ENCODE assay signal across 10 cellular contexts in genomic region chr1:226404904-226405222, GRCh38. TPM values are rescaled to one million over a fixed set of nuclear protein-coding genes. Genes with fewer than 3 reads are reported as not detected.
A peak's percentile ranks its signal among the peaks of the same experiment; 100 is the strongest.
DNase-seq lines count a peak whose midpoint lies in the region; ATAC-seq, FAIRE-seq and TF ChIP-seq lines count a peak whose summit lies in the region.
"Had no signal": no experiment of that assay in that cellular context is flagged by ENCODE, and none has a peak within 500 bp of the region (broad histone marks: within the 10 kb centered on the region; RNA-seq: fewer than 3 reads in every experiment).

No MANE protein-coding gene starts in this region.

- in situ Hi-C loops in HepG2 (cut with HindIII; ENCODE audit: extremely low pct_ligation_motif_present, low pct_unique_long_range_greater_than_20kb), result no loop called here

- no peak overlapping the region for H2AFZ ChIP-seq in HepG2 (ENCODE audit: low read length)
- H2AFZ ChIP-seq in SU-DHL-6 (ENCODE audit: low read depth, low read length, severe bottlenecking), result no peak overlapping the region

- POLR2A ChIA-PET in HepG2 (lab: Yijun Ruan, JAX), result interaction anchor here (1.6 kb wide), 1 partner anchor 8 kb away, joined by 3 read pairs; no protein-coding TSS in a partner anchor

- 60% methylated on average over 2 of the region's 2 CpGs for WGBS in HepG2 (ENCODE audit: low lambda C conversion rate)
- WGBS in right lobe of liver (ENCODE audit: insufficient coverage, low coverage, low lambda C conversion rate, missing lambda C conversion rate), result 90% methylated on average over 2 of the region's 2 CpGs

- DNase-seq in HepG2 (ENCODE audit: low spot score) (no peak), right lobe of liver (no peak), iPS DF 19.7 (ENCODE audit: low read depth, low spot score) (peak; percentile 88), NCI-H748 (lab: John Stamatoyannopoulos, UW; ENCODE audit: unreplicated experiment) (no peak), NCI-H1436 treated with DMSO at 0.1 percent for 48 hours (lab: John Stamatoyannopoulos, UW) (no peak)
- DNase-seq in stimulated activated naive CD8-positive, alpha-beta T cell treated with anti-CD3 and anti-CD28 coated beads, Interleukin-15, amount 100 ng/mL, for 72 hours, result no peak
- DNase-seq: lower lobe of right lung had no signal

- H3K4me2 ChIP-seq in HepG2 (ENCODE audit: low read depth, low read length) (peak overlapping the region; percentile 86), SU-DHL-6 (ENCODE audit: low read depth, low read length, poor library complexity, severe bottlenecking) (peak overlapping the region; percentile 80)

- peaks cover 55% of the 10 kb centered on the region for H3K4me1 ChIP-seq in HepG2 (ENCODE audit: insufficient read depth, low read length)
- H3K4me1 ChIP-seq in right lobe of liver, result peaks cover 0 to 32% (median 11%) of the 10 kb centered on the region in 4 donors

- FAIRE-seq in HepG2 (lab: Jason Lieb, UNC), result no peak

- H3K27me3 Mint-ChIP-seq in stimulated activated naive CD8-positive, alpha-beta T cell treated with anti-CD3 and anti-CD28 coated beads, Interleukin-15, amount 100 ng/mL, for 72 hours, result no peaks in the 10 kb centered on the region

- no peaks in the 10 kb centered on the region for H3K9me3 Mint-ChIP-seq in stimulated activated naive CD8-positive, alpha-beta T cell treated with anti-CD3 and anti-CD28 coated beads, Interleukin-15, amount 100 ng/mL, for 72 hours

- TF ChIP-seq POLR2A in HepG2 (IDR thresholded peaks at IDR 0.05; ENCODE audit: insufficient read depth in 1 of 2, low read depth in 2 of 2, low read length in 2 of 2) (no peak), right lobe of liver (IDR thresholded peaks at IDR 0.05) (no peak)

- H3K4me3 Mint-ChIP-seq in stimulated activated naive CD8-positive, alpha-beta T cell treated with anti-CD3 and anti-CD28 coated beads, Interleukin-15, amount 100 ng/mL, for 72 hours, result peak overlapping the region; percentile 95 to 97

- H3K27ac Mint-ChIP-seq in stimulated activated naive CD8-positive, alpha-beta T cell treated with anti-CD3 and anti-CD28 coated beads, Interleukin-15, amount 100 ng/mL, for 72 hours, result no peak overlapping the region

- ATAC-seq in HepG2, result no peak
- no peak for ATAC-seq in right lobe of liver
- no peak for ATAC-seq in stimulated activated naive CD8-positive, alpha-beta T cell treated with anti-CD3 and anti-CD28 coated beads, Interleukin-15, amount 100 ng/mL, for 72 hours
- no peak for ATAC-seq in GM21825 (IDR thresholded peaks at IDR 0.05; ENCODE audit: unreplicated experiment)
- ATAC-seq: lower lobe of right lung had no signal

- H4K20me1 ChIP-seq in HepG2 (ENCODE audit: insufficient read depth, low read length) (peaks cover 10% of the 10 kb centered on the region), SU-DHL-6 (ENCODE audit: low read depth, low read length) (peaks cover 30% of the 10 kb centered on the region; the same call in 1 of the 2 replicates)

- no peaks in the 10 kb centered on the region for H3K9me2 ChIP-seq in SU-DHL-6 (replicated peaks; ENCODE audit: insufficient read depth, low read length)

- TF ChIP-seq EP300 in HepG2 (IDR thresholded peaks at IDR 0.05; ENCODE audit: low read depth in 2 of 2, low read length in 2 of 2), result no peak
- no peak for TF ChIP-seq EP300 in HepG2 (CRISPR knock-in tag; IDR thresholded peaks at IDR 0.05; ENCODE audit: borderline replicate concordance)

- H3K79me2 ChIP-seq in HepG2 (ENCODE audit: insufficient read depth, low read length) (peaks cover 42% of the 10 kb centered on the region), SU-DHL-6 (ENCODE audit: insufficient read depth, low read length) (peaks cover 79% of the 10 kb centered on the region)

- intact Hi-C loops in HepG2 (cut with micrococcal nuclease; ENCODE audit: unreplicated experiment) (no loop called here), right lobe of liver (cut with DNase I) (no loop called here)

- H3K36me3 ChIP-seq in HepG2 (replicated peaks in 1 of 2; ENCODE audit: control insufficient read depth in 1 of 2, insufficient read depth in 2 of 2, low read length in 2 of 2), result peaks cover 5 to 30% of the 10 kb centered on the region in 2 experiments; a peak in 4 of 5 replicates
- H3K36me3 ChIP-seq in right lobe of liver, result peaks cover 0 to 21% (median 10%) of the 10 kb centered on the region in 4 donors
- peaks cover 19% of the 10 kb centered on the region for H3K36me3 ChIP-seq in SU-DHL-6 (ENCODE audit: low read length)

- H3F3A ChIP-seq in SU-DHL-6 (ENCODE audit: insufficient read depth), result peaks cover 22% of the 10 kb centered on the region

- CTCF ChIA-PET in HepG2 (lab: Yijun Ruan, JAX; ENCODE audit: low intra/inter-chr PET ratio, low total read pairs), result no interaction called here

- H3K9me3 ChIP-seq in HepG2 (ENCODE audit: low read length) (no peaks in the 10 kb centered on the region), right lobe of liver (no peaks in the 10 kb centered on the region), SU-DHL-6 (ENCODE audit: insufficient read depth, low read length) (no peaks in the 10 kb centered on the region)
- H3K9me3 ChIP-seq: lower lobe of right lung had no signal

- BruUV-seq in HepG2 (replicated peaks; lab: Mats Ljungman, UMichigan), result no TSS peak

- H3K9ac ChIP-seq in HepG2 (ENCODE audit: insufficient read depth, low read depth, low read length) (no peak overlapping the region), SU-DHL-6 (ENCODE audit: low read length) (peak overlapping the region; percentile 78)

- H3K4me3 ChIP-seq in HepG2 (replicated peaks in 1 of 3; ENCODE audit: insufficient read depth in 1 of 3, low read depth in 2 of 3, low read length in 3 of 3) (peak overlapping the region in 1 of 3 experiments; percentile 33; a peak in 2 of 6 replicates), right lobe of liver (no peak overlapping the region), SU-DHL-6 (ENCODE audit: insufficient read depth, low read length, poor library complexity, severe bottlenecking) (peak overlapping the region; percentile 91)

- peaks cover 56% of the 10 kb centered on the region for H3K4me1 Mint-ChIP-seq in stimulated activated naive CD8-positive, alpha-beta T cell treated with anti-CD3 and anti-CD28 coated beads, Interleukin-15, amount 100 ng/mL, for 72 hours

- no peak for TF ChIP-seq RAD21 in HepG2 (CRISPR knock-in tag; IDR thresholded peaks at IDR 0.05)

- H3K27me3 ChIP-seq in HepG2 (ENCODE audit: control insufficient read depth in 1 of 2, insufficient read depth in 2 of 2, low read length in 2 of 2) (no peaks in the 10 kb centered on the region), right lobe of liver (no peaks in the 10 kb centered on the region), SU-DHL-6 (ENCODE audit: low read length) (no peaks in the 10 kb centered on the region)

- no peak overlapping the region for H3K27ac ChIP-seq in HepG2 (ENCODE audit: extremely low read length, insufficient read depth, low read length)
- H3K27ac ChIP-seq in right lobe of liver, result no peak overlapping the region
- H3K27ac ChIP-seq in SU-DHL-6 (ENCODE audit: low read depth, low read length), result peak overlapping the region; percentile 89
- H3K27ac ChIP-seq: C4-2B, lower lobe of right lung had no signal

- TF ChIP-seq CTCF in HepG2 (CRISPR knock-in tag; IDR thresholded peaks at IDR 0.05) (no peak), right lobe of liver (IDR thresholded peaks at IDR 0.05) (no peak), SU-DHL-6 (IDR thresholded peaks at IDR 0.05; ENCODE audit: insufficient read depth, low read length, poor library complexity, severe bottlenecking) (no peak)

TF ChIP-seq in HepG2, 621 proteins besides CTCF, POLR2A, EP300 and RAD21:
- no peak for TF ChIP-seq KAT8 (CRISPR knock-in tag; IDR thresholded peaks at IDR 0.05)
- TF ChIP-seq ZNF20 (CRISPR knock-in tag; IDR thresholded peaks at IDR 0.05), result no peak
- no peak for TF ChIP-seq CSRNP1 (CRISPR knock-in tag; IDR thresholded peaks at IDR 0.05)

RNA-seq across cellular contexts. Expression of gene PARP1, which starts 3.0 kb away (rescaled TPM):
- total RNA-seq in HepG2 (2016; rRNA removed; fragmentation: Illumina TruSeq; extraction: Trizol), result 85.2 and 125 TPM in 2 replicates
- 7.4 and 9.2 TPM in 2 replicates for total RNA-seq in HepG2 (2016; cell fraction: cytosol; rRNA removed; fragmentation: Illumina TruSeq; extraction: Trizol; ENCODE audit: low read depth)
- total RNA-seq in HepG2 (2016; cell fraction: insoluble cytoplasmic fraction; rRNA removed; fragmentation: Illumina TruSeq; extraction: Trizol), result 84.6 and 117 TPM in 2 replicates
- total RNA-seq in HepG2 (2016; cell fraction: membrane; rRNA removed; fragmentation: Illumina TruSeq; extraction: Trizol), result 22.9 and 23.8 TPM in 2 replicates
- 52.4 and 53.9 TPM in 2 replicates for total RNA-seq in HepG2 (2016; cell fraction: nucleus; rRNA removed; fragmentation: Illumina TruSeq; extraction: Trizol)
- polyA plus RNA-seq in HepG2 (2011; rRNA removed), result 49.0 and 50.1 TPM in 2 replicates
- 55.7 and 72.2 TPM in 2 replicates for polyA plus RNA-seq in HepG2 (2011; cell fraction: cytosol; rRNA removed)
- polyA plus RNA-seq in HepG2 (2011; cell fraction: nucleus; rRNA removed), result 49.0 and 49.1 TPM in 2 replicates
- polyA plus RNA-seq in HepG2 (2012), result 34.7 and 47.5 TPM in 2 replicates
- 3.7 and 4.1 TPM in 2 replicates for polyA plus RNA-seq in HepG2 (2016; cell fraction: cytosol; fragmentation: Illumina TruSeq; extraction: Trizol; ENCODE audit: low read depth)
- polyA plus RNA-seq in HepG2 (2016; cell fraction: insoluble cytoplasmic fraction; fragmentation: Illumina TruSeq; extraction: Trizol; ENCODE audit: low read depth), result 117 and 119 TPM in 2 replicates
- polyA plus RNA-seq in HepG2 (2016; cell fraction: membrane; fragmentation: Illumina TruSeq; extraction: Trizol; ENCODE audit: low read depth), result 10.3 and 13.4 TPM in 2 replicates
- 60.9 and 64.4 TPM in 2 replicates for polyA plus RNA-seq in HepG2 (2016; cell fraction: nucleus; fragmentation: Illumina TruSeq; extraction: Trizol; ENCODE audit: insufficient read depth, low read depth)
- 101 and 222 TPM in 2 replicates for polyA minus RNA-seq in HepG2 (2011; rRNA and poly(A)+ RNA removed; ENCODE audit: low replicate concordance)
- polyA minus RNA-seq in HepG2 (2011; cell fraction: cytosol; rRNA and poly(A)+ RNA removed), result 41.2 and 42.7 TPM in 2 replicates
- polyA minus RNA-seq in HepG2 (2011; cell fraction: nucleus; rRNA and poly(A)+ RNA removed), result 46.1 and 55.0 TPM in 2 replicates
- 10 to 100 TPM; 38.2 to 74.3 (median 60.1) TPM for total RNA-seq in right lobe of liver
